In the genomic region with DNA sequence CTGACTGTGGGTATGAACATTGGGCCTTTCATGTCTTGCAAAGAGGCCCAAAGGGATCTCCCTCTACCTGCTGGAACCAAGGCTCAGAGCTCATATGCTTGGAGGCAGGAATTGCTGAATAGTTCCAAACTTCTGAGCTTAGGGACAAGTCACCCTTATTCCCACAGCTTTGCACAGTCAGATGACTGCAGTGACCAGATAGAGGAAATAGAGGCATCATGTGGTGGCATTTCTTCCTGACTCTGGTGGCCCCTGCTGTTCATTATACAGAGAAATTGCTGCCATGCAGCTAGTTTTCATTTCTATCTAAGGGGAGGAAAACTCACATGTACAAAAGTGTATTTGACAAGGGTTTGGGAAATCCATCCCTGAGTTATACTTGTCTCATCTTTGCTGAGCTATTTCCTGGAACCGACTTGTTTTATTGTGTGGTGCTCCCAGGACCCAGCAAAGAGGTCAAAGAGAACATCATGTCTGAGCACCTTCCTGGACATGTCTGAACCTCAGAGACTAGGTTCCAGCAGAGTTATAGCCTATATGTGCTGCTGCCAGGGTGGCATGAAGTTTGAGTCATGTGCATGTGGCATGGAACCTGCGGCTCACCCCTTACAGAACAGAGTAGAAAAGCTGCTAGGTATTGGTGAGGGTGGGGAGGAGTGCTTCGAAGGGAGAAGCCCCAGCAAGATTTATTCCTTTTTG, we compare ENCODE assay signal across 13 cellular contexts.
"Had no signal": no experiment of that assay in that cellular context is flagged by ENCODE, and none has a peak within 500 bp of the region (broad histone marks: within the 10 kb centered on the region; RNA-seq: fewer than 3 reads in every experiment).

No MANE protein-coding gene starts in this region.

- H3K27ac ChIP-seq: gastroesophageal sphincter, right atrium auricular region, skin epidermis, thyroid gland, uterus had no signal

- H3K4me3 ChIP-seq: gastroesophageal sphincter, right atrium auricular region, skin epidermis, thyroid gland, uterus had no signal

- H3K4me1 Mint-ChIP-seq: activated CD4-positive, alpha-beta memory T cell treated with anti-CD3 and anti-CD28 coated beads, Interleukin-2, amount 10 ng/mL, durations not matched to agents 7 days and 5 days; activated naive CD8-positive, alpha-beta T cell treated with anti-CD3 and anti-CD28 coated beads, Interleukin-2, amount 10 ng/mL, durations not matched to agents 7 days and 5 days; naive B cell had no signal

- H3K27me3 ChIP-seq: gastroesophageal sphincter, right atrium auricular region, thyroid gland, uterus had no signal

- H3K4me3 Mint-ChIP-seq: activated CD4-positive, alpha-beta memory T cell treated with anti-CD3 and anti-CD28 coated beads, Interleukin-2, amount 10 ng/mL, durations not matched to agents 7 days and 5 days; activated naive CD8-positive, alpha-beta T cell treated with anti-CD3 and anti-CD28 coated beads, Interleukin-2, amount 10 ng/mL, durations not matched to agents 7 days and 5 days; naive B cell had no signal

- H3K4me1 ChIP-seq: thyroid gland, uterus had no signal

- H3K9me3 Mint-ChIP-seq: activated CD4-positive, alpha-beta memory T cell treated with anti-CD3 and anti-CD28 coated beads, Interleukin-2, amount 10 ng/mL, durations not matched to agents 7 days and 5 days; activated naive CD8-positive, alpha-beta T cell treated with anti-CD3 and anti-CD28 coated beads, Interleukin-2, amount 10 ng/mL, durations not matched to agents 7 days and 5 days; naive B cell had no signal

- H3K36me3 ChIP-seq: uterus had no signal

- DNase-seq: activated CD4-positive, alpha-beta memory T cell treated with anti-CD3 and anti-CD28 coated beads, Interleukin-2, amount 10 ng/mL, durations not matched to agents 7 days and 5 days; activated gamma-delta T cell; activated naive CD8-positive, alpha-beta T cell treated with anti-CD3 and anti-CD28 coated beads, Interleukin-2, amount 10 ng/mL, durations not matched to agents 7 days and 5 days; activated T-cell treated with anti-CD3 and anti-CD28 coated beads, Interleukin-2, amount 50 U/mL, for 48 hours; anterior cingulate cortex; naive B cell; posterior cingulate gyrus; T-helper 2 cell; thyroid gland; uterus had no signal

- H3K27me3 Mint-ChIP-seq: activated CD4-positive, alpha-beta memory T cell treated with anti-CD3 and anti-CD28 coated beads, Interleukin-2, amount 10 ng/mL, durations not matched to agents 7 days and 5 days; activated naive CD8-positive, alpha-beta T cell treated with anti-CD3 and anti-CD28 coated beads, Interleukin-2, amount 10 ng/mL, durations not matched to agents 7 days and 5 days; naive B cell had no signal

- ATAC-seq: gastroesophageal sphincter had no signal

- H3K9me3 ChIP-seq: gastroesophageal sphincter, right atrium auricular region, thyroid gland, uterus had no signal

- H3K27ac Mint-ChIP-seq: activated CD4-positive, alpha-beta memory T cell treated with anti-CD3 and anti-CD28 coated beads, Interleukin-2, amount 10 ng/mL, durations not matched to agents 7 days and 5 days; activated naive CD8-positive, alpha-beta T cell treated with anti-CD3 and anti-CD28 coated beads, Interleukin-2, amount 10 ng/mL, durations not matched to agents 7 days and 5 days had no signal
